ENCODE assay signal across 10 cellular contexts in genomic region chr15:67914537-67915373, GRCh38.
DNase-seq lines count a peak whose midpoint lies in the region; ATAC-seq and TF ChIP-seq lines count a peak whose summit lies in the region.
"Had no signal": no experiment of that assay in that cellular context is flagged by ENCODE, and none has a peak within 500 bp of the region (broad histone marks: within the 10 kb centered on the region; RNA-seq: fewer than 3 reads in every experiment).

No MANE protein-coding gene starts in this region.

- H3K4me3 Mint-ChIP-seq in MCF 10A (ENCODE audit: unreplicated experiment) = no peak overlapping the region
- H3K4me3 Mint-ChIP-seq in activated CD4-positive, alpha-beta T cell treated with anti-CD3 and anti-CD28 coated beads, Interleukin-2, amount 10 ng/mL, durations not matched to agents 24 days and 14 days = no peak overlapping the region
- H3K4me3 Mint-ChIP-seq in effector memory CD8-positive, alpha-beta T cell = no peak overlapping the region

- POLR2A ChIA-PET in MCF 10A (lab: Yijun Ruan, JAX) = interaction anchor here (0.8 to 1.5 kb wide), 6 partner anchors 11 to 139 kb away, joined by 3 to 4 read pairs (median 4); partner anchors contain the start of gene PIAS1

- H3K27me3 ChIP-seq in mammary epithelial cell (ENCODE audit: insufficient read depth, low read length) (no peaks in the 10 kb centered on the region), colonic mucosa (no peaks in the 10 kb centered on the region), vagina (no peaks in the 10 kb centered on the region)

- H2AFZ ChIP-seq in mammary epithelial cell (ENCODE audit: low read depth, low read length) = no peak overlapping the region

- no peak for TF ChIP-seq CTCF in MCF 10A (IDR thresholded peaks at IDR 0.05; ENCODE audit: unreplicated experiment)
- no peak for TF ChIP-seq CTCF in mammary epithelial cell (conservative IDR thresholded peaks at IDR 0.05 in 1 of 2, IDR thresholded peaks at IDR 0.05 in 1 of 2; ENCODE audit: extremely low read depth in 1 of 2, insufficient read depth in 1 of 2, low read depth in 1 of 2, low read length in 2 of 2)
- TF ChIP-seq CTCF in colonic mucosa (IDR thresholded peaks at IDR 0.05) = no peak
- TF ChIP-seq CTCF in mucosa of descending colon (IDR thresholded peaks at IDR 0.05) = no peak
- TF ChIP-seq CTCF in vagina (IDR thresholded peaks at IDR 0.05) = no peak

- H3K4me1 ChIP-seq in mammary epithelial cell (ENCODE audit: insufficient read depth, low read length) (no peaks in the 10 kb centered on the region), colonic mucosa (peaks cover 3% of the 10 kb centered on the region), mucosa of descending colon (ENCODE audit: low read depth) (peaks cover 10% of the 10 kb centered on the region), vagina (peaks cover 39% of the 10 kb centered on the region)
- H3K4me1 ChIP-seq: parathyroid adenoma had no signal

- in situ Hi-C loops in mammary epithelial cell (cut with MboI; ENCODE audit: low sequenced_read_pairs in 2 of 2) = no loop called here

- H3K36me3 Mint-ChIP-seq in MCF 10A (ENCODE audit: insufficient read depth, unreplicated experiment) = no peaks in the 10 kb centered on the region
- no peaks in the 10 kb centered on the region for H3K36me3 Mint-ChIP-seq in activated CD4-positive, alpha-beta T cell treated with anti-CD3 and anti-CD28 coated beads, Interleukin-2, amount 10 ng/mL, durations not matched to agents 24 days and 14 days (ENCODE audit: low read depth)
- H3K36me3 Mint-ChIP-seq in effector memory CD8-positive, alpha-beta T cell (ENCODE audit: insufficient read depth) = peaks cover 2% of the 10 kb centered on the region

- no peak for TF ChIP-seq POLR2A in vagina (IDR thresholded peaks at IDR 0.05)

- no peaks in the 10 kb centered on the region for H4K20me1 ChIP-seq in mammary epithelial cell (ENCODE audit: insufficient read depth, low read length)

- no peak overlapping the region for H3K9ac ChIP-seq in mammary epithelial cell (ENCODE audit: insufficient read depth, low read length)
- peak overlapping the region in 1 of 2 donors; percentile 65 for H3K9ac ChIP-seq in colonic mucosa (ENCODE audit: low read depth in 2 of 2, low read length in 2 of 2)
- H3K9ac ChIP-seq: parathyroid adenoma had no signal

- intact Hi-C loops in MCF 10A (cut with micrococcal nuclease) = no loop called here
- intact Hi-C loops in mammary epithelial cell (cut with micrococcal nuclease) = no loop called here
- intact Hi-C loops in colonic mucosa (cut with DNase I) = no loop called here
- intact Hi-C loops in mucosa of descending colon (cut with DNase I, micrococcal nuclease) = no loop called here
- intact Hi-C loops in vagina (cut with DNase I) = no loop called here
- intact Hi-C loops in activated CD4-positive, alpha-beta T cell treated with anti-CD3 and anti-CD28 coated beads, Interleukin-2, amount 10 ng/mL, durations not matched to agents 24 days and 14 days (cut with micrococcal nuclease) = no loop called here

- DNase-seq in MCF 10A (ENCODE audit: unreplicated experiment) (no peak), mammary epithelial cell (no peak), colonic mucosa (peak; percentile 73), mucosa of descending colon (peak; percentile 66 to 75 (median 73)), vagina (ENCODE audit: extremely low spot score in 2 of 2) (no peak)
- DNase-seq in activated CD4-positive, alpha-beta T cell treated with anti-CD3 and anti-CD28 coated beads, Interleukin-2, amount 10 ng/mL, durations not matched to agents 24 days and 14 days = no peak
- DNase-seq in activated CD4-positive, alpha-beta T cell treated with anti-CD3 and anti-CD28 coated beads, Interleukin-2, amount 50 U/mL, for 1 hour = no peak
- DNase-seq in effector memory CD8-positive, alpha-beta T cell = no peak
- DNase-seq: activated T-cell treated with anti-CD3 and anti-CD28 coated beads for 4 hours had no signal

- no peak overlapping the region for H3K4me2 ChIP-seq in mammary epithelial cell (ENCODE audit: insufficient read depth, low read depth, low read length)

- H3K36me3 ChIP-seq in mammary epithelial cell (ENCODE audit: insufficient read depth, low read length) (no peaks in the 10 kb centered on the region), colonic mucosa (no peaks in the 10 kb centered on the region), mucosa of descending colon (ENCODE audit: low read depth) (no peaks in the 10 kb centered on the region), vagina (no peaks in the 10 kb centered on the region)

- H3K4me1 Mint-ChIP-seq in MCF 10A (ENCODE audit: insufficient read depth, unreplicated experiment) = peaks cover 30% of the 10 kb centered on the region
- peaks cover 3% of the 10 kb centered on the region for H3K4me1 Mint-ChIP-seq in activated CD4-positive, alpha-beta T cell treated with anti-CD3 and anti-CD28 coated beads, Interleukin-2, amount 10 ng/mL, durations not matched to agents 24 days and 14 days
- no peaks in the 10 kb centered on the region for H3K4me1 Mint-ChIP-seq in effector memory CD8-positive, alpha-beta T cell (ENCODE audit: low read depth in 2 of 2)

- no peaks in the 10 kb centered on the region for H3K79me2 ChIP-seq in mammary epithelial cell (ENCODE audit: insufficient read depth, low read length)
- H3K79me2 ChIP-seq: parathyroid adenoma had no signal

- H3K27ac ChIP-seq in mammary epithelial cell (ENCODE audit: insufficient read depth, low read depth, low read length) = no peak overlapping the region
- peak overlapping the region; percentile 78 for H3K27ac ChIP-seq in colonic mucosa
- H3K27ac ChIP-seq in vagina = peak overlapping the region; percentile 72
- H3K27ac ChIP-seq: parathyroid adenoma had no signal

- peak overlapping the region; percentile 5 for H3K27ac Mint-ChIP-seq in MCF 10A (ENCODE audit: low read depth, unreplicated experiment)
- H3K27ac Mint-ChIP-seq in activated CD4-positive, alpha-beta T cell treated with anti-CD3 and anti-CD28 coated beads, Interleukin-2, amount 10 ng/mL, durations not matched to agents 24 days and 14 days = no peak overlapping the region
- H3K27ac Mint-ChIP-seq in effector memory CD8-positive, alpha-beta T cell = no peak overlapping the region

- H3K9me3 ChIP-seq in mammary epithelial cell (replicated peaks; ENCODE audit: insufficient read depth, low read length) (peaks cover 4% of the 10 kb centered on the region), colonic mucosa (no peaks in the 10 kb centered on the region), mucosa of descending colon (peaks cover 3% of the 10 kb centered on the region), vagina (no peaks in the 10 kb centered on the region)

- H3K9me3 Mint-ChIP-seq in MCF 10A (ENCODE audit: unreplicated experiment) = no peaks in the 10 kb centered on the region
- H3K9me3 Mint-ChIP-seq in activated CD4-positive, alpha-beta T cell treated with anti-CD3 and anti-CD28 coated beads, Interleukin-2, amount 10 ng/mL, durations not matched to agents 24 days and 14 days = peaks cover 8% of the 10 kb centered on the region
- no peaks in the 10 kb centered on the region for H3K9me3 Mint-ChIP-seq in effector memory CD8-positive, alpha-beta T cell

- dilution Hi-C loops in mammary epithelial cell (cut with HindIII; ENCODE audit: low sequenced_read_pairs) = no loop called here

- no peaks in the 10 kb centered on the region for H3K27me3 Mint-ChIP-seq in MCF 10A (ENCODE audit: insufficient read depth, unreplicated experiment)
- H3K27me3 Mint-ChIP-seq in activated CD4-positive, alpha-beta T cell treated with anti-CD3 and anti-CD28 coated beads, Interleukin-2, amount 10 ng/mL, durations not matched to agents 24 days and 14 days = peaks cover 6% of the 10 kb centered on the region
- H3K27me3 Mint-ChIP-seq in effector memory CD8-positive, alpha-beta T cell = peaks cover 0 to 14% of the 10 kb centered on the region in 2 donors

- 78% methylated on average over 6 of the region's 6 CpGs for WGBS in mammary epithelial cell (ENCODE audit: low coverage, missing lambda C conversion rate)

- BruUV-seq in MCF 10A (replicated peaks; lab: Mats Ljungman, UMichigan) (no TSS peak), mammary epithelial cell (replicated peaks; lab: Mats Ljungman, UMichigan) (no TSS peak)

- no peak overlapping the region for H3K4me3 ChIP-seq in mammary epithelial cell (replicated peaks in 1 of 3; ENCODE audit: insufficient read depth in 1 of 3, low read depth in 2 of 3, low read length in 3 of 3)
- H3K4me3 ChIP-seq in colonic mucosa = no peak overlapping the region
- no peak overlapping the region for H3K4me3 ChIP-seq in mucosa of descending colon
- peak overlapping the region in 1 of 2 donors; percentile 3 for H3K4me3 ChIP-seq in vagina

- peak; percentile 73 for ATAC-seq in mucosa of descending colon
- ATAC-seq in effector memory CD8-positive, alpha-beta T cell (replicated peaks) = no peak

- CTCF ChIA-PET in MCF 10A (lab: Yijun Ruan, JAX) = interaction anchor here (0.6 to 1.3 kb wide), 2 partner anchors 52 to 151 kb away, joined by 3 read pairs; no protein-coding TSS in a partner anchor
- CTCF ChIA-PET in mammary epithelial cell (lab: Charles Lee; ENCODE audit: low non-redundant PET) = no interaction called here

Comparison
In these comparisons a context has a peak if more than half of its experiments do, and no peak if none do; other contexts are left out.
1. DNase-seq: peak in colonic mucosa (single experiment) and mucosa of descending colon (3 of 3); none in MCF 10A (single experiment), mammary epithelial cell (single experiment), vagina (0 of 2), activated CD4-positive, alpha-beta T cell treated with anti-CD3 and anti-CD28 coated beads, Interleukin-2, amount 10 ng/mL, durations not matched to agents 24 days and 14 days (single experiment), activated CD4-positive, alpha-beta T cell treated with anti-CD3 and anti-CD28 coated beads, Interleukin-2, amount 50 U/mL, for 1 hour (single experiment) and effector memory CD8-positive, alpha-beta T cell (0 of 3).